2 cellular contexts compared by ENCODE assay signal in genomic region chr19:2469102-2469914, GRCh38.
A peak's percentile ranks its signal among the peaks of the same experiment; 100 is the strongest.
TF ChIP-seq lines count a peak whose summit lies in the region.

No MANE protein-coding gene starts in this region.

TF ChIP-seq in GM12891, 5 proteins besides CTCF, POLR2A, EP300 and RAD21:
- TF ChIP-seq POU2F2 (IDR thresholded peaks at IDR 0.05; ENCODE audit: low read depth, low read length) (no peak), PAX5 (IDR thresholded peaks at IDR 0.05; ENCODE audit: insufficient read depth, low read length, severe bottlenecking) (no peak), SPI1 (IDR thresholded peaks at IDR 0.05; ENCODE audit: low read depth, low read length) (no peak), TAF1 (IDR thresholded peaks at IDR 0.05; ENCODE audit: low read depth, low read length) (no peak), POLR2AphosphoS5 (IDR thresholded peaks at IDR 0.05; ENCODE audit: low read depth, low read length) (no peak)

TF ChIP-seq in K562, 482 proteins besides CTCF, POLR2A, EP300 and RAD21 (continues in another document):
- TF ChIP-seq, protein P1, sequence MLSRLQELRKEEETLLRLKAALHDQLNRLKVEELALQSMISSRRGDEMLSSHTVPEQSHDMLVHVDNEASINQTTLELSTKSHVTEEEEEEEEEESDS (CRISPR knock-in tag; IDR thresholded peaks at IDR 0.05), result no peak
- TF ChIP-seq HDAC1 (IDR thresholded peaks at IDR 0.05) (0 out of 4 replicates have a peak, but pooled peaks of 1 of the 2 experiments have one; percentile 24), MAFK (IDR thresholded peaks at IDR 0.05; ENCODE audit: low read length) (peak; percentile 75), TCFL5 (CRISPR knock-in tag; conservative IDR thresholded peaks at IDR 0.05) (no peak), SMARCC2 (IDR thresholded peaks at IDR 0.05; ENCODE audit: low read depth) (no peak), C11orf30 (IDR thresholded peaks at IDR 0.05; ENCODE audit: low read depth) (peak; percentile 97), SRSF3 (IDR thresholded peaks at IDR 0.05; ENCODE audit: insufficient read depth, low read length) (no peak), CHCHD3 (CRISPR knock-in tag; IDR thresholded peaks at IDR 0.05) (no peak), KDM1A (IDR thresholded peaks at IDR 0.05) (peak in 1 of 2 experiments; percentile 56; a peak in 2 of 4 replicates), ZFP36 (IDR thresholded peaks at IDR 0.05; ENCODE audit: low read depth, low read length, partially characterized antibody) (peak; percentile 60), TAF15 (IDR thresholded peaks at IDR 0.05; ENCODE audit: low read depth, low read length) (no peak), ATF7 (IDR thresholded peaks at IDR 0.05) (peak; percentile 41; the same call in 1 of the 2 replicates), SMARCA4 (IDR thresholded peaks at IDR 0.05) (peak; percentile 25; the same call in 1 of the 2 replicates), RBM25 (IDR thresholded peaks at IDR 0.05; ENCODE audit: low read depth, low read length, severe bottlenecking) (peak; percentile 64), JUN (IDR thresholded peaks at IDR 0.05; ENCODE audit: borderline replicate concordance, low read depth, low read length) (peak; percentile 74; the same call in 1 of the 2 replicates), JUN (CRISPR knock-in tag; IDR thresholded peaks at IDR 0.05; ENCODE audit: borderline replicate concordance) (no peak), JUND (IDR thresholded peaks at IDR 0.05; ENCODE audit: borderline replicate concordance, low read depth, low read length) (peak; percentile 64; the same call in 1 of the 2 replicates), JUND (tag; IDR thresholded peaks at IDR 0.05; ENCODE audit: borderline replicate concordance, low read depth, low read length) (no peak; the same call in 1 of the 3 replicates), ADNP (tag; IDR thresholded peaks at IDR 0.05) (peak; percentile 26; the same call in 1 of the 2 replicates), ARID1B (IDR thresholded peaks at IDR 0.05) (peak; percentile 25; the same call in 1 of the 2 replicates), PKNOX1 (IDR thresholded peaks at IDR 0.05) (peak; percentile 93), ZNF232 (CRISPR knock-in tag; IDR thresholded peaks at IDR 0.05) (no peak), BRF1 (IDR thresholded peaks at IDR 0.05; ENCODE audit: borderline replicate concordance, extremely low read depth, insufficient read length) (no peak), L3MBTL2 (IDR thresholded peaks at IDR 0.05) (peak; percentile 59; the same call in 1 of the 2 replicates), STAG1 (CRISPR knock-in tag; IDR thresholded peaks at IDR 0.05; ENCODE audit: borderline replicate concordance) (no peak), ZNF586 (CRISPR knock-in tag; conservative IDR thresholded peaks at IDR 0.05) (no peak), MAFG (tag; conservative IDR thresholded peaks at IDR 0.05) (peak; percentile 89), EWSR1 (IDR thresholded peaks at IDR 0.05; ENCODE audit: borderline replicate concordance, low read depth, partially characterized antibody) (no peak), DPF2 (IDR thresholded peaks at IDR 0.05) (peak; percentile 20; the same call in 1 of the 2 replicates), NFE2 (IDR thresholded peaks at IDR 0.05; ENCODE audit: low read depth) (peak; percentile 70), BCOR (IDR thresholded peaks at IDR 0.05) (peak; percentile 79; the same call in 1 of the 2 replicates), SMARCA5 (IDR thresholded peaks at IDR 0.05) (peak; percentile 36; the same call in 1 of the 2 replicates), POLR3G (IDR thresholded peaks at IDR 0.05; ENCODE audit: extremely low read depth, insufficient read length, insufficient replicate concordance) (no peak), BACH1 (tag; IDR thresholded peaks at IDR 0.05) (peak; percentile 56; the same call in 1 of the 2 replicates), ATF1 (CRISPR knock-in tag; IDR thresholded peaks at IDR 0.05) (no peak), ATF1 (tag; IDR thresholded peaks at IDR 0.05) (peak; percentile 18; the same call in 1 of the 2 replicates), ZNF431 (CRISPR knock-in tag; IDR thresholded peaks at IDR 0.05) (no peak), EGR1 (conservative IDR thresholded peaks at IDR 0.05) (peak; percentile 30; the same call in 1 of the 2 replicates), HMGN3 (IDR thresholded peaks at IDR 0.05; ENCODE audit: borderline replicate concordance, extremely low read depth, insufficient read length, low read depth, low read length) (no peak)
- TF ChIP-seq, protein P2, sequence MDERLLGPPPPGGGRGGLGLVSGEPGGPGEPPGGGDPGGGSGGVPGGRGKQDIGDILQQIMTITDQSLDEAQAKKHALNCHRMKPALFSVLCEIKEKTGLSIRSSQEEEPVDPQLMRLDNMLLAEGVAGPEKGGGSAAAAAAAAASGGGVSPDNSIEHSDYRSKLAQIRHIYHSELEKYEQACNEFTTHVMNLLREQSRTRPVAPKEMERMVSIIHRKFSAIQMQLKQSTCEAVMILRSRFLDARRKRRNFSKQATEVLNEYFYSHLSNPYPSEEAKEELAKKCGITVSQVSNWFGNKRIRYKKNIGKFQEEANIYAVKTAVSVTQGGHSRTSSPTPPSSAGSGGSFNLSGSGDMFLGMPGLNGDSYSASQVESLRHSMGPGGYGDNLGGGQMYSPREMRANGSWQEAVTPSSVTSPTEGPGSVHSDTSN (CRISPR knock-in tag; IDR thresholded peaks at IDR 0.05; ENCODE audit: low read depth), result no peak
- TF ChIP-seq, protein P2 (tag; conservative IDR thresholded peaks at IDR 0.05; ENCODE audit: low read depth), result peak; percentile 30; the same call in 1 of the 2 replicates
- TF ChIP-seq, protein P3, sequence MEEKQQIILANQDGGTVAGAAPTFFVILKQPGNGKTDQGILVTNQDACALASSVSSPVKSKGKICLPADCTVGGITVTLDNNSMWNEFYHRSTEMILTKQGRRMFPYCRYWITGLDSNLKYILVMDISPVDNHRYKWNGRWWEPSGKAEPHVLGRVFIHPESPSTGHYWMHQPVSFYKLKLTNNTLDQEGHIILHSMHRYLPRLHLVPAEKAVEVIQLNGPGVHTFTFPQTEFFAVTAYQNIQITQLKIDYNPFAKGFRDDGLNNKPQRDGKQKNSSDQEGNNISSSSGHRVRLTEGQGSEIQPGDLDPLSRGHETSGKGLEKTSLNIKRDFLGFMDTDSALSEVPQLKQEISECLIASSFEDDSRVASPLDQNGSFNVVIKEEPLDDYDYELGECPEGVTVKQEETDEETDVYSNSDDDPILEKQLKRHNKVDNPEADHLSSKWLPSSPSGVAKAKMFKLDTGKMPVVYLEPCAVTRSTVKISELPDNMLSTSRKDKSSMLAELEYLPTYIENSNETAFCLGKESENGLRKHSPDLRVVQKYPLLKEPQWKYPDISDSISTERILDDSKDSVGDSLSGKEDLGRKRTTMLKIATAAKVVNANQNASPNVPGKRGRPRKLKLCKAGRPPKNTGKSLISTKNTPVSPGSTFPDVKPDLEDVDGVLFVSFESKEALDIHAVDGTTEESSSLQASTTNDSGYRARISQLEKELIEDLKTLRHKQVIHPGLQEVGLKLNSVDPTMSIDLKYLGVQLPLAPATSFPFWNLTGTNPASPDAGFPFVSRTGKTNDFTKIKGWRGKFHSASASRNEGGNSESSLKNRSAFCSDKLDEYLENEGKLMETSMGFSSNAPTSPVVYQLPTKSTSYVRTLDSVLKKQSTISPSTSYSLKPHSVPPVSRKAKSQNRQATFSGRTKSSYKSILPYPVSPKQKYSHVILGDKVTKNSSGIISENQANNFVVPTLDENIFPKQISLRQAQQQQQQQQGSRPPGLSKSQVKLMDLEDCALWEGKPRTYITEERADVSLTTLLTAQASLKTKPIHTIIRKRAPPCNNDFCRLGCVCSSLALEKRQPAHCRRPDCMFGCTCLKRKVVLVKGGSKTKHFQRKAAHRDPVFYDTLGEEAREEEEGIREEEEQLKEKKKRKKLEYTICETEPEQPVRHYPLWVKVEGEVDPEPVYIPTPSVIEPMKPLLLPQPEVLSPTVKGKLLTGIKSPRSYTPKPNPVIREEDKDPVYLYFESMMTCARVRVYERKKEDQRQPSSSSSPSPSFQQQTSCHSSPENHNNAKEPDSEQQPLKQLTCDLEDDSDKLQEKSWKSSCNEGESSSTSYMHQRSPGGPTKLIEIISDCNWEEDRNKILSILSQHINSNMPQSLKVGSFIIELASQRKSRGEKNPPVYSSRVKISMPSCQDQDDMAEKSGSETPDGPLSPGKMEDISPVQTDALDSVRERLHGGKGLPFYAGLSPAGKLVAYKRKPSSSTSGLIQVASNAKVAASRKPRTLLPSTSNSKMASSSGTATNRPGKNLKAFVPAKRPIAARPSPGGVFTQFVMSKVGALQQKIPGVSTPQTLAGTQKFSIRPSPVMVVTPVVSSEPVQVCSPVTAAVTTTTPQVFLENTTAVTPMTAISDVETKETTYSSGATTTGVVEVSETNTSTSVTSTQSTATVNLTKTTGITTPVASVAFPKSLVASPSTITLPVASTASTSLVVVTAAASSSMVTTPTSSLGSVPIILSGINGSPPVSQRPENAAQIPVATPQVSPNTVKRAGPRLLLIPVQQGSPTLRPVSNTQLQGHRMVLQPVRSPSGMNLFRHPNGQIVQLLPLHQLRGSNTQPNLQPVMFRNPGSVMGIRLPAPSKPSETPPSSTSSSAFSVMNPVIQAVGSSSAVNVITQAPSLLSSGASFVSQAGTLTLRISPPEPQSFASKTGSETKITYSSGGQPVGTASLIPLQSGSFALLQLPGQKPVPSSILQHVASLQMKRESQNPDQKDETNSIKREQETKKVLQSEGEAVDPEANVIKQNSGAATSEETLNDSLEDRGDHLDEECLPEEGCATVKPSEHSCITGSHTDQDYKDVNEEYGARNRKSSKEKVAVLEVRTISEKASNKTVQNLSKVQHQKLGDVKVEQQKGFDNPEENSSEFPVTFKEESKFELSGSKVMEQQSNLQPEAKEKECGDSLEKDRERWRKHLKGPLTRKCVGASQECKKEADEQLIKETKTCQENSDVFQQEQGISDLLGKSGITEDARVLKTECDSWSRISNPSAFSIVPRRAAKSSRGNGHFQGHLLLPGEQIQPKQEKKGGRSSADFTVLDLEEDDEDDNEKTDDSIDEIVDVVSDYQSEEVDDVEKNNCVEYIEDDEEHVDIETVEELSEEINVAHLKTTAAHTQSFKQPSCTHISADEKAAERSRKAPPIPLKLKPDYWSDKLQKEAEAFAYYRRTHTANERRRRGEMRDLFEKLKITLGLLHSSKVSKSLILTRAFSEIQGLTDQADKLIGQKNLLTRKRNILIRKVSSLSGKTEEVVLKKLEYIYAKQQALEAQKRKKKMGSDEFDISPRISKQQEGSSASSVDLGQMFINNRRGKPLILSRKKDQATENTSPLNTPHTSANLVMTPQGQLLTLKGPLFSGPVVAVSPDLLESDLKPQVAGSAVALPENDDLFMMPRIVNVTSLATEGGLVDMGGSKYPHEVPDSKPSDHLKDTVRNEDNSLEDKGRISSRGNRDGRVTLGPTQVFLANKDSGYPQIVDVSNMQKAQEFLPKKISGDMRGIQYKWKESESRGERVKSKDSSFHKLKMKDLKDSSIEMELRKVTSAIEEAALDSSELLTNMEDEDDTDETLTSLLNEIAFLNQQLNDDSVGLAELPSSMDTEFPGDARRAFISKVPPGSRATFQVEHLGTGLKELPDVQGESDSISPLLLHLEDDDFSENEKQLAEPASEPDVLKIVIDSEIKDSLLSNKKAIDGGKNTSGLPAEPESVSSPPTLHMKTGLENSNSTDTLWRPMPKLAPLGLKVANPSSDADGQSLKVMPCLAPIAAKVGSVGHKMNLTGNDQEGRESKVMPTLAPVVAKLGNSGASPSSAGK (IDR thresholded peaks at IDR 0.05), result 0 out of 2 replicates have a peak, but pooled peaks have one; percentile 29
- TF ChIP-seq, protein P4, sequence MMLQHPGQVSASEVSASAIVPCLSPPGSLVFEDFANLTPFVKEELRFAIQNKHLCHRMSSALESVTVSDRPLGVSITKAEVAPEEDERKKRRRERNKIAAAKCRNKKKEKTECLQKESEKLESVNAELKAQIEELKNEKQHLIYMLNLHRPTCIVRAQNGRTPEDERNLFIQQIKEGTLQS (IDR thresholded peaks at IDR 0.05), result peak; percentile 88
- TF ChIP-seq, protein P4 (CRISPR knock-in tag; conservative IDR thresholded peaks at IDR 0.05), result no peak
- TF ChIP-seq, protein P5, sequence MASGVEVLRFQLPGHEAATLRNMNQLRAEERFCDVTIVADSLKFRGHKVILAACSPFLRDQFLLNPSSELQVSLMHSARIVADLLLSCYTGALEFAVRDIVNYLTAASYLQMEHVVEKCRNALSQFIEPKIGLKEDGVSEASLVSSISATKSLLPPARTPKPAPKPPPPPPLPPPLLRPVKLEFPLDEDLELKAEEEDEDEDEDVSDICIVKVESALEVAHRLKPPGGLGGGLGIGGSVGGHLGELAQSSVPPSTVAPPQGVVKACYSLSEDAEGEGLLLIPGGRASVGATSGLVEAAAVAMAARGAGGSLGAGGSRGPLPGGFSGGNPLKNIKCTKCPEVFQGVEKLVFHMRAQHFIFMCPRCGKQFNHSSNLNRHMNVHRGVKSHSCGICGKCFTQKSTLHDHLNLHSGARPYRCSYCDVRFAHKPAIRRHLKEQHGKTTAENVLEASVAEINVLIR (CRISPR knock-in tag; IDR thresholded peaks at IDR 0.05), result no peak
- TF ChIP-seq, protein P6, sequence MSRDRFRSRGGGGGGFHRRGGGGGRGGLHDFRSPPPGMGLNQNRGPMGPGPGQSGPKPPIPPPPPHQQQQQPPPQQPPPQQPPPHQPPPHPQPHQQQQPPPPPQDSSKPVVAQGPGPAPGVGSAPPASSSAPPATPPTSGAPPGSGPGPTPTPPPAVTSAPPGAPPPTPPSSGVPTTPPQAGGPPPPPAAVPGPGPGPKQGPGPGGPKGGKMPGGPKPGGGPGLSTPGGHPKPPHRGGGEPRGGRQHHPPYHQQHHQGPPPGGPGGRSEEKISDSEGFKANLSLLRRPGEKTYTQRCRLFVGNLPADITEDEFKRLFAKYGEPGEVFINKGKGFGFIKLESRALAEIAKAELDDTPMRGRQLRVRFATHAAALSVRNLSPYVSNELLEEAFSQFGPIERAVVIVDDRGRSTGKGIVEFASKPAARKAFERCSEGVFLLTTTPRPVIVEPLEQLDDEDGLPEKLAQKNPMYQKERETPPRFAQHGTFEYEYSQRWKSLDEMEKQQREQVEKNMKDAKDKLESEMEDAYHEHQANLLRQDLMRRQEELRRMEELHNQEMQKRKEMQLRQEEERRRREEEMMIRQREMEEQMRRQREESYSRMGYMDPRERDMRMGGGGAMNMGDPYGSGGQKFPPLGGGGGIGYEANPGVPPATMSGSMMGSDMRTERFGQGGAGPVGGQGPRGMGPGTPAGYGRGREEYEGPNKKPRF (IDR thresholded peaks at IDR 0.05; ENCODE audit: low read depth, low read length), result no peak
